ENCODE assay signal across 1 cellular context in genomic region chr16:88651989-88652762, GRCh38.
TF ChIP-seq lines count a peak whose summit lies in the region.

No MANE protein-coding gene starts in this region.

TF ChIP-seq in HepG2, 621 proteins besides CTCF, POLR2A, EP300 and RAD21 (continues in another document):
- TF ChIP-seq RARA (CRISPR knock-in tag; IDR thresholded peaks at IDR 0.05) (no peak), ZNF609 (CRISPR knock-in tag; IDR thresholded peaks at IDR 0.05; ENCODE audit: borderline replicate concordance) (no peak), ZNF589 (CRISPR knock-in tag; conservative IDR thresholded peaks at IDR 0.05) (no peak), ZNF501 (CRISPR knock-in tag; IDR thresholded peaks at IDR 0.05) (no peak), ZNF766 (CRISPR knock-in tag; IDR thresholded peaks at IDR 0.05; ENCODE audit: borderline replicate concordance) (no peak), ZNF772 (CRISPR knock-in tag; IDR thresholded peaks at IDR 0.05) (no peak), NR1H2 (CRISPR knock-in tag; IDR thresholded peaks at IDR 0.05; ENCODE audit: borderline replicate concordance, low read depth) (no peak), ZNF878 (CRISPR knock-in tag; IDR thresholded peaks at IDR 0.05) (no peak), ZNF784 (CRISPR knock-in tag; IDR thresholded peaks at IDR 0.05; ENCODE audit: borderline replicate concordance) (no peak), ZNF670 (CRISPR knock-in tag; IDR thresholded peaks at IDR 0.05; ENCODE audit: borderline replicate concordance) (no peak; the same call in 1 of the 2 replicates), SNAPC5 (CRISPR knock-in tag; IDR thresholded peaks at IDR 0.05; ENCODE audit: borderline replicate concordance) (no peak), ZNF891 (CRISPR knock-in tag; IDR thresholded peaks at IDR 0.05) (no peak), HNRNPUL1 (IDR thresholded peaks at IDR 0.05; ENCODE audit: low read depth, low read length) (no peak), ZNF569 (CRISPR knock-in tag; IDR thresholded peaks at IDR 0.05; ENCODE audit: borderline replicate concordance) (no peak; the same call in 1 of the 2 replicates), ZNF333 (CRISPR knock-in tag; IDR thresholded peaks at IDR 0.05; ENCODE audit: borderline replicate concordance) (peak; percentile 20; the same call in 1 of the 2 replicates), BCL3 (CRISPR knock-in tag; IDR thresholded peaks at IDR 0.05) (no peak), SETDB1 (CRISPR knock-in tag; IDR thresholded peaks at IDR 0.05; ENCODE audit: borderline replicate concordance) (0 out of 2 replicates have a peak, but pooled peaks have one; percentile 27), ZNF782 (CRISPR knock-in tag; IDR thresholded peaks at IDR 0.05; ENCODE audit: borderline replicate concordance) (no peak), ZNF460 (CRISPR knock-in tag; IDR thresholded peaks at IDR 0.05; ENCODE audit: borderline replicate concordance) (0 out of 2 replicates have a peak, but pooled peaks have one; percentile 1), FIP1L1 (IDR thresholded peaks at IDR 0.05; ENCODE audit: borderline replicate concordance, insufficient read depth, low read depth, low read length) (no peak), ZNF513 (CRISPR knock-in tag; conservative IDR thresholded peaks at IDR 0.05) (no peak), GATAD2A (CRISPR knock-in tag; IDR thresholded peaks at IDR 0.05) (no peak), ZBTB38 (CRISPR knock-in tag; IDR thresholded peaks at IDR 0.05) (peak; percentile 23; the same call in 1 of the 2 replicates), ZNF296 (CRISPR knock-in tag; conservative IDR thresholded peaks at IDR 0.05) (0 out of 2 replicates have a peak, but pooled peaks have one; percentile 19), MAZ (IDR thresholded peaks at IDR 0.05; ENCODE audit: borderline replicate concordance, low read depth, low read length) (no peak), MAZ (CRISPR knock-in tag; IDR thresholded peaks at IDR 0.05; ENCODE audit: low read depth) (no peak), CSRNP1 (CRISPR knock-in tag; IDR thresholded peaks at IDR 0.05) (no peak), ZNF572 (CRISPR knock-in tag; IDR thresholded peaks at IDR 0.05) (peak; percentile 20; the same call in 1 of the 2 replicates), ZNF224 (CRISPR knock-in tag; IDR thresholded peaks at IDR 0.05) (no peak), ZZZ3 (CRISPR knock-in tag; IDR thresholded peaks at IDR 0.05; ENCODE audit: borderline replicate concordance) (no peak), REST (IDR thresholded peaks at IDR 0.05; ENCODE audit: borderline replicate concordance in 1 of 2, low read depth in 1 of 2, low read length in 2 of 2) (no peak), RARG (CRISPR knock-in tag; IDR thresholded peaks at IDR 0.05; ENCODE audit: low read depth) (no peak), ZNF280B (CRISPR knock-in tag; IDR thresholded peaks at IDR 0.05; ENCODE audit: borderline replicate concordance) (no peak)
- TF ChIP-seq, protein P1, sequence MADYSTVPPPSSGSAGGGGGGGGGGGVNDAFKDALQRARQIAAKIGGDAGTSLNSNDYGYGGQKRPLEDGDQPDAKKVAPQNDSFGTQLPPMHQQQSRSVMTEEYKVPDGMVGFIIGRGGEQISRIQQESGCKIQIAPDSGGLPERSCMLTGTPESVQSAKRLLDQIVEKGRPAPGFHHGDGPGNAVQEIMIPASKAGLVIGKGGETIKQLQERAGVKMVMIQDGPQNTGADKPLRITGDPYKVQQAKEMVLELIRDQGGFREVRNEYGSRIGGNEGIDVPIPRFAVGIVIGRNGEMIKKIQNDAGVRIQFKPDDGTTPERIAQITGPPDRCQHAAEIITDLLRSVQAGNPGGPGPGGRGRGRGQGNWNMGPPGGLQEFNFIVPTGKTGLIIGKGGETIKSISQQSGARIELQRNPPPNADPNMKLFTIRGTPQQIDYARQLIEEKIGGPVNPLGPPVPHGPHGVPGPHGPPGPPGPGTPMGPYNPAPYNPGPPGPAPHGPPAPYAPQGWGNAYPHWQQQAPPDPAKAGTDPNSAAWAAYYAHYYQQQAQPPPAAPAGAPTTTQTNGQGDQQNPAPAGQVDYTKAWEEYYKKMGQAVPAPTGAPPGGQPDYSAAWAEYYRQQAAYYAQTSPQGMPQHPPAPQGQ (CRISPR knock-in tag; IDR thresholded peaks at IDR 0.05; ENCODE audit: borderline replicate concordance) = no peak
- TF ChIP-seq, protein P2, sequence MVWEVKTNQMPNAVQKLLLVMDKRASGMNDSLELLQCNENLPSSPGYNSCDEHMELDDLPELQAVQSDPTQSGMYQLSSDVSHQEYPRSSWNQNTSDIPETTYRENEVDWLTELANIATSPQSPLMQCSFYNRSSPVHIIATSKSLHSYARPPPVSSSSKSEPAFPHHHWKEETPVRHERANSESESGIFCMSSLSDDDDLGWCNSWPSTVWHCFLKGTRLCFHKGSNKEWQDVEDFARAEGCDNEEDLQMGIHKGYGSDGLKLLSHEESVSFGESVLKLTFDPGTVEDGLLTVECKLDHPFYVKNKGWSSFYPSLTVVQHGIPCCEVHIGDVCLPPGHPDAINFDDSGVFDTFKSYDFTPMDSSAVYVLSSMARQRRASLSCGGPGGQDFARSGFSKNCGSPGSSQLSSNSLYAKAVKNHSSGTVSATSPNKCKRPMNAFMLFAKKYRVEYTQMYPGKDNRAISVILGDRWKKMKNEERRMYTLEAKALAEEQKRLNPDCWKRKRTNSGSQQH (CRISPR knock-in tag; IDR thresholded peaks at IDR 0.05; ENCODE audit: low read depth) = no peak
- TF ChIP-seq, protein P3, sequence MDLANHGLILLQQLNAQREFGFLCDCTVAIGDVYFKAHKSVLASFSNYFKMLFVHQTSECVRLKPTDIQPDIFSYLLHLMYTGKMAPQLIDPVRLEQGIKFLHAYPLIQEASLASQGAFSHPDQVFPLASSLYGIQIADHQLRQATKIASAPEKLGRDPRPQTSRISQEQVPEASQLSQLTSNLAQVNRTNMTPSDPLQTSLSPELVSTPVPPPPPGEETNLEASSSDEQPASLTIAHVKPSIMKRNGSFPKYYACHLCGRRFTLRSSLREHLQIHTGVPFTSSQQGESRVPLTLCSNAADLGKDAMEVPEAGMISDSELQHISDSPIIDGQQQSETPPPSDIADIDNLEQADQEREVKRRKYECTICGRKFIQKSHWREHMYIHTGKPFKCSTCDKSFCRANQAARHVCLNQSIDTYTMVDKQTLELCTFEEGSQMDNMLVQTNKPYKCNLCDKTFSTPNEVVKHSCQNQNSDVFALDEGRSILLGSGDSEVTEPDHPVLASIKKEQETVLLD (CRISPR knock-in tag; IDR thresholded peaks at IDR 0.05; ENCODE audit: low read depth) = no peak
